ENCODE assay signal across 11 cellular contexts in genomic region chr15:25691544-25692430, GRCh38.
DNase-seq lines count a peak whose midpoint lies in the region; ATAC-seq, FAIRE-seq and TF ChIP-seq lines count a peak whose summit lies in the region.
"Had no signal": no experiment of that assay in that cellular context is flagged by ENCODE, and none has a peak within 500 bp of the region (broad histone marks: within the 10 kb centered on the region; RNA-seq: fewer than 3 reads in every experiment).

No MANE protein-coding gene starts in this region.

- H3K36me3 ChIP-seq in bronchial epithelial cell (ENCODE audit: control insufficient read depth, insufficient read depth, low read length) (no peaks in the 10 kb centered on the region), mesenchymal stem cell (ENCODE audit: control insufficient read depth in 1 of 2, insufficient read depth in 2 of 2, low read depth in 1 of 2, low read length in 2 of 2) (peaks cover 0 to 48% of the 10 kb centered on the region in 2 experiments)
- H3K36me3 ChIP-seq in naive thymus-derived CD4-positive, alpha-beta T cell (ENCODE audit: control insufficient read depth in 2 of 3, insufficient read depth in 3 of 3, low read length in 3 of 3), result peaks cover 0 to 84% (median 0%) of the 10 kb centered on the region in 3 experiments

- H3K9me3 ChIP-seq in mesenchymal stem cell (ENCODE audit: control insufficient read depth, low read length), result no peaks in the 10 kb centered on the region
- H3K9me3 ChIP-seq in naive thymus-derived CD4-positive, alpha-beta T cell (ENCODE audit: control insufficient read depth in 2 of 3, low read length in 3 of 3), result no peaks in the 10 kb centered on the region

- no peak overlapping the region for H4K8ac ChIP-seq in mesenchymal stem cell (ENCODE audit: low read length)

- peak; percentile 16 for TF ChIP-seq CTCF in AG04449 (IDR thresholded peaks at IDR 0.05; ENCODE audit: insufficient read depth, low read length, missing control alignments)
- TF ChIP-seq CTCF in bronchial epithelial cell (IDR thresholded peaks at IDR 0.05; ENCODE audit: insufficient read depth, low read length, severe bottlenecking), result no peak

- H3K14ac ChIP-seq in mesenchymal stem cell (ENCODE audit: low read length in 2 of 2), result no peak overlapping the region

- H2AFZ ChIP-seq in mesenchymal stem cell (ENCODE audit: low read depth, low read length), result no peak overlapping the region

- no peak overlapping the region for H3K23ac ChIP-seq in mesenchymal stem cell (ENCODE audit: low read length in 2 of 2)

- no peaks in the 10 kb centered on the region for H3K27me3 ChIP-seq in bronchial epithelial cell (ENCODE audit: control insufficient read depth, insufficient read depth, low read length)
- H3K27me3 ChIP-seq in mesenchymal stem cell (ENCODE audit: control insufficient read depth in 1 of 2, insufficient read depth in 1 of 2, low read length in 2 of 2), result no peaks in the 10 kb centered on the region
- no peaks in the 10 kb centered on the region for H3K27me3 ChIP-seq in naive thymus-derived CD4-positive, alpha-beta T cell (ENCODE audit: control insufficient read depth in 2 of 2, insufficient read depth in 2 of 2, low read length in 2 of 2)

- H3K4ac ChIP-seq in mesenchymal stem cell (ENCODE audit: low read depth in 1 of 2, low read length in 2 of 2), result no peak overlapping the region

- no peak overlapping the region for H2BK5ac ChIP-seq in mesenchymal stem cell (ENCODE audit: low read depth, low read length, poor library complexity, severe bottlenecking)

- H3K9me3 Mint-ChIP-seq in naive thymus-derived CD4-positive, alpha-beta T cell, result no peaks in the 10 kb centered on the region
- H3K9me3 Mint-ChIP-seq: stimulated activated naive CD8-positive, alpha-beta T cell treated with anti-CD3 and anti-CD28 coated beads, Interleukin-15, amount 100 ng/mL, for 72 hours had no signal

- 76% methylated on average over 13 of the region's 13 CpGs for WGBS in mesenchymal stem cell

- no peak overlapping the region for H2BK120ac ChIP-seq in mesenchymal stem cell (ENCODE audit: low read depth, low read length)

- peaks cover 23% of the 10 kb centered on the region for H3K4me1 ChIP-seq in mesenchymal stem cell (ENCODE audit: control insufficient read depth, insufficient read depth, low read depth, low read length)
- H3K4me1 ChIP-seq in naive thymus-derived CD4-positive, alpha-beta T cell (ENCODE audit: control insufficient read depth in 2 of 2, insufficient read depth in 2 of 2, low read length in 2 of 2), result no peaks in the 10 kb centered on the region

- peak; percentile 88 for FAIRE-seq in bronchial epithelial cell (lab: Jason Lieb, UNC)

- H2BK15ac ChIP-seq in mesenchymal stem cell (ENCODE audit: low read depth, poor library complexity, severe bottlenecking), result no peak overlapping the region

- peaks cover 12 to 73% (median 27%) of the 10 kb centered on the region in 5 donors for H3K36me3 Mint-ChIP-seq in naive thymus-derived CD4-positive, alpha-beta T cell

- H3K27ac ChIP-seq in mesenchymal stem cell (ENCODE audit: low read length, poor library complexity, severe bottlenecking), result no peak overlapping the region
- H3K27ac ChIP-seq in naive thymus-derived CD4-positive, alpha-beta T cell (ENCODE audit: low read depth, low read length), result no peak overlapping the region

- peak overlapping the region; percentile 54 for H3K9ac ChIP-seq in mesenchymal stem cell (ENCODE audit: low read length)

- ATAC-seq in GM19023 (IDR thresholded peaks at IDR 0.05; ENCODE audit: unreplicated experiment) (no peak), HG03439 (IDR thresholded peaks at IDR 0.05; ENCODE audit: unreplicated experiment) (no peak)
- ATAC-seq in naive thymus-derived CD4-positive, alpha-beta T cell, result no peak
- ATAC-seq: stimulated activated naive CD8-positive, alpha-beta T cell treated with anti-CD3 and anti-CD28 coated beads, Interleukin-15, amount 100 ng/mL, for 72 hours had no signal

- no peak overlapping the region for H3K4me3 Mint-ChIP-seq in naive thymus-derived CD4-positive, alpha-beta T cell
- H3K4me3 Mint-ChIP-seq: stimulated activated naive CD8-positive, alpha-beta T cell treated with anti-CD3 and anti-CD28 coated beads, Interleukin-15, amount 100 ng/mL, for 72 hours had no signal

- no peak overlapping the region for H3K4me3 ChIP-seq in AG04449 (ENCODE audit: low read depth, low read length)
- H3K4me3 ChIP-seq in bronchial epithelial cell (ENCODE audit: low read depth, low read length), result no peak overlapping the region
- peak overlapping the region in 1 of 2 experiments; percentile 65 for H3K4me3 ChIP-seq in mesenchymal stem cell (ENCODE audit: insufficient read depth in 1 of 2, low read depth in 1 of 2, low read length in 2 of 2)
- no peak overlapping the region for H3K4me3 ChIP-seq in naive thymus-derived CD4-positive, alpha-beta T cell (ENCODE audit: low read length)
- H3K4me3 ChIP-seq: lung had no signal

- POLR2A ChIA-PET in AG04449 (lab: Yijun Ruan, JAX), result no interaction called here
- POLR2A ChIA-PET in naive thymus-derived CD4-positive, alpha-beta T cell (lab: Charles Lee), result no interaction called here

- H3K79me1 ChIP-seq in mesenchymal stem cell (replicated peaks; ENCODE audit: low read length, poor library complexity, severe bottlenecking), result peaks cover 7% of the 10 kb centered on the region

- H3K27me3 Mint-ChIP-seq in naive thymus-derived CD4-positive, alpha-beta T cell, result no peaks in the 10 kb centered on the region
- H3K27me3 Mint-ChIP-seq: stimulated activated naive CD8-positive, alpha-beta T cell treated with anti-CD3 and anti-CD28 coated beads, Interleukin-15, amount 100 ng/mL, for 72 hours had no signal

- H2BK12ac ChIP-seq in mesenchymal stem cell (ENCODE audit: low read length in 2 of 2), result no peak overlapping the region

- H2AK5ac ChIP-seq in mesenchymal stem cell (ENCODE audit: low read length, severe bottlenecking), result peak overlapping the region; percentile 1

- H3K4me2 ChIP-seq in mesenchymal stem cell (ENCODE audit: low read length, poor library complexity, severe bottlenecking), result no peak overlapping the region

- DNase-seq in AG04449 (ENCODE audit: low read depth, low spot score), result no peak
- DNase-seq in LHCN-M2 (ENCODE audit: low read depth), result peak; percentile 39
- no peak for DNase-seq in bronchial epithelial cell (ENCODE audit: low read depth)
- DNase-seq in mesenchymal stem cell, result no peak
- no peak for DNase-seq in T1000 (lab: John Stamatoyannopoulos, UW)
- DNase-seq in naive thymus-derived CD4-positive, alpha-beta T cell, result no peak
- DNase-seq: activated gamma-delta T cell; stimulated activated naive CD8-positive, alpha-beta T cell treated with anti-CD3 and anti-CD28 coated beads, Interleukin-15, amount 100 ng/mL, for 72 hours had no signal

- H3K18ac ChIP-seq in mesenchymal stem cell (ENCODE audit: low read depth in 1 of 2, low read length in 2 of 2), result no peak overlapping the region

- no peak overlapping the region for H4K91ac ChIP-seq in mesenchymal stem cell (ENCODE audit: low read length)

- H3K4me1 Mint-ChIP-seq in naive thymus-derived CD4-positive, alpha-beta T cell, result peaks cover 0 to 3% (median 0%) of the 10 kb centered on the region in 7 donors
- H3K4me1 Mint-ChIP-seq: stimulated activated naive CD8-positive, alpha-beta T cell treated with anti-CD3 and anti-CD28 coated beads, Interleukin-15, amount 100 ng/mL, for 72 hours had no signal

- CTCF ChIA-PET in AG04449 (lab: Yijun Ruan, JAX), result interaction anchor here (0.7 to 1.9 kb wide), 12 partner anchors 8 to 242 kb away, joined by 3 to 21 read pairs (median 4); no protein-coding TSS in a partner anchor
- CTCF ChIA-PET in naive thymus-derived CD4-positive, alpha-beta T cell (lab: Charles Lee), result no interaction called here

- H3K27ac Mint-ChIP-seq in naive thymus-derived CD4-positive, alpha-beta T cell, result no peak overlapping the region
- H3K27ac Mint-ChIP-seq: stimulated activated naive CD8-positive, alpha-beta T cell treated with anti-CD3 and anti-CD28 coated beads, Interleukin-15, amount 100 ng/mL, for 72 hours had no signal

- intact Hi-C loops in naive thymus-derived CD4-positive, alpha-beta T cell (cut with micrococcal nuclease), result no loop called here
